Comparison of ENCODE assay signal across 1 cellular context in genomic region chr11:114219559-114220349, GRCh38.
TF ChIP-seq lines count a peak whose summit lies in the region.

No MANE protein-coding gene starts in this region.

TF ChIP-seq in K562, 482 proteins besides CTCF, POLR2A, EP300 and RAD21 (continued from another document):
- no peak for TF ChIP-seq AFF1 (IDR thresholded peaks at IDR 0.05; ENCODE audit: low read depth in 1 of 2, partially characterized antibody in 2 of 2)
- TF ChIP-seq ZNF263 (CRISPR knock-in tag; IDR thresholded peaks at IDR 0.05; ENCODE audit: borderline replicate concordance): no peak; the same call in 1 of the 2 replicates
- 0 out of 2 replicates have a peak, but pooled peaks have one; percentile 14 for TF ChIP-seq ZNF311 (CRISPR knock-in tag; IDR thresholded peaks at IDR 0.05)
